Comparison of ENCODE assay signal across 1 cellular context in genomic region chr6:142756215-142756630, GRCh38.
A peak's percentile ranks its signal among the peaks of the same experiment; 100 is the strongest.
TF ChIP-seq lines count a peak whose summit lies in the region.

No MANE protein-coding gene starts in this region.

TF ChIP-seq in endothelial cell of umbilical vein, 7 proteins besides CTCF, POLR2A, EP300 and RAD21 (continued from another document):
- peak; percentile 41 for TF ChIP-seq FOS (IDR thresholded peaks at IDR 0.05; ENCODE audit: borderline replicate concordance, insufficient read depth, low read length)
